Comparison of ENCODE assay signal across 12 cellular contexts in genomic region chr18:76859474-76860339, GRCh38. TPM values are rescaled to one million over a fixed set of nuclear protein-coding genes. Genes with fewer than 3 reads are reported as not detected.
A peak's percentile ranks its signal among the peaks of the same experiment; 100 is the strongest.
DNase-seq lines count a peak whose midpoint lies in the region; ATAC-seq lines count a peak whose summit lies in the region.
"Had no signal": no experiment of that assay in that cellular context is flagged by ENCODE, and none has a peak within 500 bp of the region (broad histone marks: within the 10 kb centered on the region; RNA-seq: fewer than 3 reads in every experiment).

No MANE protein-coding gene starts in this region.

- CTCF ChIA-PET in activated CD4-positive, alpha-beta T cell treated with anti-CD3 and anti-CD28 coated beads, Interleukin-2, amount 10 ng/mL, durations not matched to agents 7 days and 5 days (lab: Charles Lee) = interaction anchor here (0.7 kb wide), 1 partner anchor 397 kb away, joined by 3 read pairs; no protein-coding TSS in a partner anchor
- CTCF ChIA-PET in activated CD4-positive, alpha-beta memory T cell treated with anti-CD3 and anti-CD28 coated beads, Interleukin-2, amount 10 ng/mL, durations not matched to agents 7 days and 5 days (lab: Charles Lee) = interaction anchor here (1.8 kb wide), 2 partner anchors 9 to 57 kb away, joined by 4 to 8 read pairs; no protein-coding TSS in a partner anchor

- peak; percentile 56 for DNase-seq in activated CD4-positive, alpha-beta T cell treated with anti-CD3 and anti-CD28 coated beads, Interleukin-2, amount 10 ng/mL, durations not matched to agents 7 days and 5 days
- DNase-seq in activated CD4-positive, alpha-beta T cell treated with anti-CD3 and anti-CD28 coated beads for 1 hour = no peak
- peak; percentile 25 for DNase-seq in activated CD4-positive, alpha-beta memory T cell treated with anti-CD3 and anti-CD28 coated beads, Interleukin-2, amount 10 ng/mL, durations not matched to agents 7 days and 5 days
- DNase-seq in stimulated activated CD8-positive, alpha-beta memory T cell treated with anti-CD3 and anti-CD28 coated beads, Interleukin-15, amount 100 ng/mL, for 48 hours (ENCODE audit: low read depth in 2 of 2) = peak; percentile 23 to 30
- no peak for DNase-seq in UCSD-AML1 (lab: John Stamatoyannopoulos, UW; ENCODE audit: unreplicated experiment)
- no peak for DNase-seq in left colon
- DNase-seq: body of pancreas, Karpas-422, left ventricle myocardium inferior, sigmoid colon had no signal

- H3K9me3 Mint-ChIP-seq in activated CD4-positive, alpha-beta T cell treated with anti-CD3 and anti-CD28 coated beads, Interleukin-2, amount 10 ng/mL, durations not matched to agents 7 days and 5 days = no peaks in the 10 kb centered on the region
- no peaks in the 10 kb centered on the region for H3K9me3 Mint-ChIP-seq in activated CD4-positive, alpha-beta memory T cell treated with anti-CD3 and anti-CD28 coated beads, Interleukin-2, amount 10 ng/mL, durations not matched to agents 7 days and 5 days

- H3K27ac Mint-ChIP-seq in activated CD4-positive, alpha-beta T cell treated with anti-CD3 and anti-CD28 coated beads, Interleukin-2, amount 10 ng/mL, durations not matched to agents 7 days and 5 days = peak overlapping the region; percentile 77
- H3K27ac Mint-ChIP-seq in activated CD4-positive, alpha-beta memory T cell treated with anti-CD3 and anti-CD28 coated beads, Interleukin-2, amount 10 ng/mL, durations not matched to agents 7 days and 5 days = peak overlapping the region; percentile 58

- H3K27me3 Mint-ChIP-seq in activated CD4-positive, alpha-beta T cell treated with anti-CD3 and anti-CD28 coated beads, Interleukin-2, amount 10 ng/mL, durations not matched to agents 7 days and 5 days = no peaks in the 10 kb centered on the region
- H3K27me3 Mint-ChIP-seq in activated CD4-positive, alpha-beta memory T cell treated with anti-CD3 and anti-CD28 coated beads, Interleukin-2, amount 10 ng/mL, durations not matched to agents 7 days and 5 days = no peaks in the 10 kb centered on the region

- intact Hi-C loops in left colon (cut with DNase I, micrococcal nuclease) = no loop called here

- ATAC-seq in GM21786 (IDR thresholded peaks at IDR 0.05; ENCODE audit: unreplicated experiment) (peak; percentile 85), left colon (no peak), GM19397 (IDR thresholded peaks at IDR 0.05; ENCODE audit: unreplicated experiment) (no peak)
- ATAC-seq: body of pancreas had no signal

- H3K36me3 Mint-ChIP-seq in activated CD4-positive, alpha-beta T cell treated with anti-CD3 and anti-CD28 coated beads, Interleukin-2, amount 10 ng/mL, durations not matched to agents 7 days and 5 days (ENCODE audit: low read depth) = peaks cover 27% of the 10 kb centered on the region
- peaks cover 38% of the 10 kb centered on the region for H3K36me3 Mint-ChIP-seq in activated CD4-positive, alpha-beta memory T cell treated with anti-CD3 and anti-CD28 coated beads, Interleukin-2, amount 10 ng/mL, durations not matched to agents 7 days and 5 days (ENCODE audit: low read depth)

- H3K4me3 Mint-ChIP-seq in activated CD4-positive, alpha-beta T cell treated with anti-CD3 and anti-CD28 coated beads, Interleukin-2, amount 10 ng/mL, durations not matched to agents 7 days and 5 days = peak overlapping the region; percentile 3
- no peak overlapping the region for H3K4me3 Mint-ChIP-seq in activated CD4-positive, alpha-beta memory T cell treated with anti-CD3 and anti-CD28 coated beads, Interleukin-2, amount 10 ng/mL, durations not matched to agents 7 days and 5 days

- POLR2A ChIA-PET in activated CD4-positive, alpha-beta T cell treated with anti-CD3 and anti-CD28 coated beads, Interleukin-2, amount 10 ng/mL, durations not matched to agents 7 days and 5 days (lab: Charles Lee) = interaction anchor here (0.5 to 0.6 kb wide), 2 partner anchors 17 to 95 kb away, joined by 3 read pairs; no protein-coding TSS in a partner anchor
- POLR2A ChIA-PET in activated CD4-positive, alpha-beta memory T cell treated with anti-CD3 and anti-CD28 coated beads, Interleukin-2, amount 10 ng/mL, durations not matched to agents 7 days and 5 days (lab: Charles Lee) = interaction anchor here (1.1 kb wide), 1 partner anchor 36 kb away, joined by 3 read pairs; no protein-coding TSS in a partner anchor

- H3K4me1 Mint-ChIP-seq in activated CD4-positive, alpha-beta T cell treated with anti-CD3 and anti-CD28 coated beads, Interleukin-2, amount 10 ng/mL, durations not matched to agents 7 days and 5 days = peaks cover 29% of the 10 kb centered on the region
- H3K4me1 Mint-ChIP-seq in activated CD4-positive, alpha-beta memory T cell treated with anti-CD3 and anti-CD28 coated beads, Interleukin-2, amount 10 ng/mL, durations not matched to agents 7 days and 5 days = peaks cover 20% of the 10 kb centered on the region

RNA-seq across cellular contexts. Expression of gene ZNF236, which starts 37.4 kb away (rescaled TPM):
- total RNA-seq in activated CD4-positive, alpha-beta T cell treated with anti-CD3 and anti-CD28 coated beads, Interleukin-2, amount 10 ng/mL, durations not matched to agents 7 days and 5 days = 10 to 100 TPM; 23.9 to 27.7 TPM
- total RNA-seq in activated CD4-positive, alpha-beta memory T cell treated with anti-CD3 and anti-CD28 coated beads, Interleukin-2, amount 10 ng/mL, durations not matched to agents 7 days and 5 days = 10 to 100 TPM; 17.9 to 20.2 TPM
- total RNA-seq in left colon = 10 to 100 TPM; 11.4 to 13.0 TPM

Comparison
In these comparisons a context has a peak if more than half of its experiments do, and no peak if none do; other contexts are left out.
1. DNase-seq: peak in activated CD4-positive, alpha-beta T cell treated with anti-CD3 and anti-CD28 coated beads, Interleukin-2, amount 10 ng/mL, durations not matched to agents 7 days and 5 days (single experiment), activated CD4-positive, alpha-beta memory T cell treated with anti-CD3 and anti-CD28 coated beads, Interleukin-2, amount 10 ng/mL, durations not matched to agents 7 days and 5 days (single experiment) and stimulated activated CD8-positive, alpha-beta memory T cell treated with anti-CD3 and anti-CD28 coated beads, Interleukin-15, amount 100 ng/mL, for 48 hours (2 of 2); none in activated CD4-positive, alpha-beta T cell treated with anti-CD3 and anti-CD28 coated beads for 1 hour (single experiment), UCSD-AML1 (single experiment) and left colon (0 of 2).